ENCODE assay signal across 8 cellular contexts in the genomic region with DNA sequence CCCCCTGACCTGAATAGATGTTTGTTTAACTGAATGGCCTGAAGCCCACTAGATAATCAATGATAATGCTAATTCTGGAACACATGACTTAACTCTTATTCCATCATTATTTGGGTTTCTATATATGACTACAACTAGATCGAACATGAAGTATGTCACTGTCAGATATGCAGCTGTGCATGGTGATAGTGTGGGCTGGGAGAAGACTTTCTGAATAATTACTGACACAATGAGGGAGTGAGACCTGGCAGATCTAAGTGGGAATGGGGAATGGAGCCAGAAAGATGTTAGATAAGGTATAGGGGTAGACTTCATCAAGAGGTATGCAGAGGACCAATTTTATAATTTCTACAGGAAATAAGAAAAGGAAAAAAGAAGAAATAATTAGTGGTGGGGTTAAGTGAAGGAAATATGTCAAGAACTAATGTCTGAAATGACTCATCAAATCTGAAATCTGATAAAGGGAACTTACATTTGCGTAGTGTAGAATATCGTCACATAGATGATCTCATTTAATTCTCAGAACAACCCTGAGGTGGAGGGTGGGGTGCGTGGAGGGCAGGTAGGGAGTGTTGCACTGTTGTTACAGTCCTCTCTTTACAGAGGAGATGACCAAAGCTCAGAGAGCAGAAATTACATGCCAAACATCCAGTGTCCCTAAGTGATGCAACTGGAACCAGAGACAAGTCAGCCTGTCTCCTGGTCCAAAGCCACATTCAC.
A peak's percentile ranks its signal among the peaks of the same experiment; 100 is the strongest.
DNase-seq lines count a peak whose midpoint lies in the region; ATAC-seq lines count a peak whose summit lies in the region.

No MANE protein-coding gene starts in this region.

- H3K4me3 Mint-ChIP-seq in activated T-cell treated with anti-CD3 and anti-CD28 coated beads, Interleukin-2, amount 50 U/mL, for 4 hours = peak overlapping the region; percentile 1

- ATAC-seq in GM18909 (IDR thresholded peaks at IDR 0.05; ENCODE audit: poor library complexity, unreplicated experiment) = peak; percentile 73
- peak; percentile 87 for ATAC-seq in HG03342 (IDR thresholded peaks at IDR 0.05; ENCODE audit: unreplicated experiment)
- peak; percentile 82 to 92 for ATAC-seq in activated T-cell treated with anti-CD3 and anti-CD28 coated beads, Interleukin-2, amount 50 U/mL, for 4 hours
- ATAC-seq in GM21786 (IDR thresholded peaks at IDR 0.05; ENCODE audit: unreplicated experiment) = no peak

- peaks cover 23% of the 10 kb centered on the region for H3K4me1 Mint-ChIP-seq in activated T-cell treated with anti-CD3 and anti-CD28 coated beads, Interleukin-2, amount 50 U/mL, for 4 hours (ENCODE audit: low read depth)

- peak; percentile 19 for DNase-seq in activated T-cell treated with anti-CD3 and anti-CD28 coated beads, Interleukin-2, amount 50 U/mL, for 4 hours
- DNase-seq in stimulated activated CD4-positive, alpha-beta T cell treated with anti-CD3 and anti-CD28 coated beads, Interleukin-15, amount 100 ng/mL, for 24 hours = peak; percentile 72
- DNase-seq in HuH-7 (ENCODE audit: low spot score) = no peak
- DNase-seq in NK-92 treated with Interleukin-12 subunit alpha and Interleukin-12 subunit beta, amount 100 ng/mL, for 24 hours (lab: John Stamatoyannopoulos, UW) = no peak
- no peak for DNase-seq in 8988T

- H3K27me3 Mint-ChIP-seq in activated T-cell treated with anti-CD3 and anti-CD28 coated beads, Interleukin-2, amount 50 U/mL, for 4 hours (ENCODE audit: low read depth) = no peaks in the 10 kb centered on the region

- no peaks in the 10 kb centered on the region for H3K9me3 Mint-ChIP-seq in activated T-cell treated with anti-CD3 and anti-CD28 coated beads, Interleukin-2, amount 50 U/mL, for 4 hours

- H3K36me3 Mint-ChIP-seq in activated T-cell treated with anti-CD3 and anti-CD28 coated beads, Interleukin-2, amount 50 U/mL, for 4 hours (ENCODE audit: insufficient read depth) = no peaks in the 10 kb centered on the region

Comparison
In these comparisons a context has a peak if more than half of its experiments do, and no peak if none do; other contexts are left out.
1. DNase-seq: peak in activated T-cell treated with anti-CD3 and anti-CD28 coated beads, Interleukin-2, amount 50 U/mL, for 4 hours (single experiment) and stimulated activated CD4-positive, alpha-beta T cell treated with anti-CD3 and anti-CD28 coated beads, Interleukin-15, amount 100 ng/mL, for 24 hours (single experiment); none in HuH-7 (single experiment), NK-92 treated with Interleukin-12 subunit alpha and Interleukin-12 subunit beta, amount 100 ng/mL, for 24 hours (single experiment) and 8988T (single experiment).